ENCODE assay signal across 1 cellular context in the genomic region with DNA sequence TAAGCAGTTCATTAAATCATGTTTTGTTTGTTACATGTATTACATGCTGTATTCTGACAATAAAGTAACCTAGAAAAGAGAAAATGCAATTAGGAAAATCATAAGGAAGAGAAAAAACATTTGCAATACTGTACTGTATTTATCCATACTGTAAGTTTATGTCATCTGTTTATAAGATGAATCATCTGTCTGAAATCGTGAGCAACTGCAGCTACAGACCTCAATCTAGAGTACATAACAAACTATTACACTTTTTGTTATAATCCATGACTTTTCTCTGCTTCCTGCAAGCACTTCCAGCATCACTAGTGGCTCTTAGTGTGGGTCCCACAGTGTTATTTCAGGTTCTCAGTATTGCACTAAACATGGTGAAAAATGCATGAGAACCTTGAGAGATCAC.
TF ChIP-seq lines count a peak whose summit lies in the region.

No MANE protein-coding gene starts in this region.

TF ChIP-seq in endothelial cell of umbilical vein, 7 proteins besides CTCF, POLR2A, EP300 and RAD21 (continued from another document):
- TF ChIP-seq, protein P1, sequence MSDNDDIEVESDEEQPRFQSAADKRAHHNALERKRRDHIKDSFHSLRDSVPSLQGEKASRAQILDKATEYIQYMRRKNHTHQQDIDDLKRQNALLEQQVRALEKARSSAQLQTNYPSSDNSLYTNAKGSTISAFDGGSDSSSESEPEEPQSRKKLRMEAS (IDR thresholded peaks at IDR 0.05; ENCODE audit: insufficient read depth, insufficient read length), result no peak
- TF ChIP-seq EZH2 (IDR thresholded peaks at IDR 0.05; ENCODE audit: borderline replicate concordance, low read depth, low read length, severe bottlenecking), result no peak
TF ChIP-seq in endothelial cell of umbilical vein: peak in this region for 0.
